Comparison of ENCODE assay signal across 18 cellular contexts in the genomic region with DNA sequence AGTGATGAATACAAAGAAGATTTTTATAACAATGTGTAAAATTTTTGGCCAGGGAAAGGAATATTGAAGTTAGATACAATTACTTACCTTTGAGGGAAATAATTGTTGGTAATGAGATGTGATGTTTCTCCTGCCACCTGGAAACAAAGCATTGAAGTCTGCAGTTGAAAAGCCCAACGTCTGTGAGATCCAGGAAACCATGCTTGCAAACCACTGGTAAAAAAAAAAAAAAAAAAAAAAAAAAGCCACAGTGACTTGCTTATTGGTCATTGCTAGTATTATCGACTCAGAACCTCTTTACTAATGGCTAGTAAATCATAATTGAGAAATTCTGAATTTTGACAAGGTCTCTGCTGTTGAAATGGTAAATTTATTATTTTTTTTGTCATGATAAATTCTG. TPM values are rescaled to one million over a fixed set of nuclear protein-coding genes. Genes with fewer than 3 reads are reported as not detected.
DNase-seq lines count a peak whose midpoint lies in the region; TF ChIP-seq lines count a peak whose summit lies in the region.
"Had no signal": no experiment of that assay in that cellular context is flagged by ENCODE, and none has a peak within 500 bp of the region (broad histone marks: within the 10 kb centered on the region; RNA-seq: fewer than 3 reads in every experiment).

No MANE protein-coding gene starts in this region.

- peaks cover 63% of the 10 kb centered on the region for H3K4me1 Mint-ChIP-seq in activated T-cell treated with anti-CD3 and anti-CD28 coated beads, Interleukin-2, amount 50 U/mL, for 24 hours (ENCODE audit: low read depth)
- peaks cover 17 to 36% (median 35%) of the 10 kb centered on the region in 3 donors for H3K4me1 Mint-ChIP-seq in IgD-negative memory B cell
- H3K4me1 Mint-ChIP-seq in activated CD4-positive, alpha-beta memory T cell treated with anti-CD3 and anti-CD28 coated beads, Interleukin-2, amount 10 ng/mL, durations not matched to agents 7 days and 5 days, result peaks cover 61% of the 10 kb centered on the region

- no peaks in the 10 kb centered on the region for H3K9me3 Mint-ChIP-seq in activated T-cell treated with anti-CD3 and anti-CD28 coated beads, Interleukin-2, amount 50 U/mL, for 24 hours
- H3K9me3 Mint-ChIP-seq in IgD-negative memory B cell, result no peaks in the 10 kb centered on the region
- no peaks in the 10 kb centered on the region for H3K9me3 Mint-ChIP-seq in activated CD4-positive, alpha-beta memory T cell treated with anti-CD3 and anti-CD28 coated beads, Interleukin-2, amount 10 ng/mL, durations not matched to agents 7 days and 5 days

- peak overlapping the region; percentile 13 for H3K4me2 ChIP-seq in osteoblast (ENCODE audit: insufficient read depth, low read length)

- POLR2A ChIA-PET in activated CD4-positive, alpha-beta memory T cell treated with anti-CD3 and anti-CD28 coated beads, Interleukin-2, amount 10 ng/mL, durations not matched to agents 7 days and 5 days (lab: Charles Lee), result interaction anchor here (0.7 to 2.8 kb wide), 3 partner anchors 17 to 129 kb away, joined by 3 to 12 read pairs (median 4); no protein-coding TSS in a partner anchor

- DNase-seq in activated T-cell treated with anti-CD3 and anti-CD28 coated beads, Interleukin-2, amount 50 U/mL, for 24 hours, result no peak
- DNase-seq in activated T-cell treated with anti-CD3 and anti-CD28 coated beads, Interleukin-2, amount 50 U/mL, for 48 hours, result no peak
- no peak for DNase-seq in activated CD4-positive, alpha-beta memory T cell treated with anti-CD3 and anti-CD28 coated beads, Interleukin-2, amount 10 ng/mL, durations not matched to agents 7 days and 5 days
- DNase-seq in osteoblast (ENCODE audit: insufficient read length, low spot score, missing footprints) (no peak), transverse colon (no peak), dedifferentiated amniotic fluid mesenchymal stem cell (ENCODE audit: extremely low spot score) (no peak), coronary artery (ENCODE audit: low spot score) (no peak)
- DNase-seq: body of pancreas, foreskin melanocyte, GOT3, MG63, mucosa of descending colon, NCI-H2081, NCI-H82, posterior cingulate gyrus, SHP77 treated with DMSO at 0.1 percent for 48 hours, upper lobe of left lung had no signal

- H3K4me3 Mint-ChIP-seq in activated T-cell treated with anti-CD3 and anti-CD28 coated beads, Interleukin-2, amount 50 U/mL, for 24 hours, result peak overlapping the region; percentile 77
- H3K4me3 Mint-ChIP-seq in IgD-negative memory B cell, result peak overlapping the region; percentile 71 to 95 (median 84)
- H3K4me3 Mint-ChIP-seq in activated CD4-positive, alpha-beta memory T cell treated with anti-CD3 and anti-CD28 coated beads, Interleukin-2, amount 10 ng/mL, durations not matched to agents 7 days and 5 days, result peak overlapping the region; percentile 70

- H3K9me3 ChIP-seq in osteoblast (ENCODE audit: low read depth, low read length) (no peaks in the 10 kb centered on the region), transverse colon (no peaks in the 10 kb centered on the region)
- H3K9me3 ChIP-seq: body of pancreas, MG63, mucosa of descending colon, upper lobe of left lung had no signal

- in situ Hi-C loops in transverse colon (cut with MboI; ENCODE audit: low pct_ligation_motif_present in 1 of 4, low pct_unique_long_range_greater_than_20kb in 1 of 4, low sequenced_read_pairs in 3 of 4), result no loop called here

- H3K27ac Mint-ChIP-seq in activated T-cell treated with anti-CD3 and anti-CD28 coated beads, Interleukin-2, amount 50 U/mL, for 24 hours, result peak overlapping the region; percentile 91
- H3K27ac Mint-ChIP-seq in IgD-negative memory B cell, result peak overlapping the region; percentile 51 to 100 (median 82)
- peak overlapping the region; percentile 78 for H3K27ac Mint-ChIP-seq in activated CD4-positive, alpha-beta memory T cell treated with anti-CD3 and anti-CD28 coated beads, Interleukin-2, amount 10 ng/mL, durations not matched to agents 7 days and 5 days

- no peaks in the 10 kb centered on the region for H3K27me3 ChIP-seq in osteoblast (ENCODE audit: insufficient read depth, low read length)
- H3K27me3 ChIP-seq in transverse colon, result no peaks in the 10 kb centered on the region
- H3K27me3 ChIP-seq: body of pancreas, MG63, upper lobe of left lung had no signal

- WGBS in transverse colon (ENCODE audit: low coverage in 1 of 2), 2 donors, result 46 to 63% methylated on average over 2 of the region's 2 CpGs

- H3K79me2 ChIP-seq in osteoblast (ENCODE audit: insufficient read depth, low read length), result no peaks in the 10 kb centered on the region

- H2AFZ ChIP-seq in osteoblast (ENCODE audit: low read length), result peak overlapping the region; percentile 57

- H3K4me1 ChIP-seq in osteoblast (ENCODE audit: insufficient read depth, low read length) (peaks cover 27% of the 10 kb centered on the region), transverse colon (peaks cover 0 to 41% (median 8%) of the 10 kb centered on the region in 4 donors)

- H3K4me3 ChIP-seq in osteoblast (ENCODE audit: insufficient read depth, low read length), result no peak overlapping the region
- H3K4me3 ChIP-seq in transverse colon, result no peak overlapping the region
- H3K4me3 ChIP-seq in coronary artery, result no peak overlapping the region
- H3K4me3 ChIP-seq: body of pancreas, MG63, mucosa of descending colon, upper lobe of left lung had no signal

- peak overlapping the region; percentile 36 for H3K27ac ChIP-seq in osteoblast (ENCODE audit: low read depth, low read length)
- peak overlapping the region in 1 of 4 donors; percentile 89 for H3K27ac ChIP-seq in transverse colon
- H3K27ac ChIP-seq in coronary artery, result no peak overlapping the region
- H3K27ac ChIP-seq: upper lobe of left lung had no signal

- H4K20me1 ChIP-seq in osteoblast (ENCODE audit: insufficient read depth, low read length), result no peaks in the 10 kb centered on the region

- intact Hi-C loops in transverse colon (cut with DNase I; ENCODE audit: low total_unique reads), result no loop called here

- TF ChIP-seq CTCF in osteoblast (IDR thresholded peaks at IDR 0.05; ENCODE audit: extremely low read depth, low read depth, low read length) (no peak), transverse colon (IDR thresholded peaks at IDR 0.05) (no peak), coronary artery (IDR thresholded peaks at IDR 0.05) (no peak)

- H3K36me3 ChIP-seq in osteoblast (ENCODE audit: insufficient read depth, low read length) (no peaks in the 10 kb centered on the region), transverse colon (peaks cover 0 to 6% (median 2%) of the 10 kb centered on the region in 4 donors)
- H3K36me3 ChIP-seq: MG63 had no signal

- no peak for TF ChIP-seq POLR2A in transverse colon (IDR thresholded peaks at IDR 0.05)

- H3K27me3 Mint-ChIP-seq in activated T-cell treated with anti-CD3 and anti-CD28 coated beads, Interleukin-2, amount 50 U/mL, for 24 hours, result no peaks in the 10 kb centered on the region
- no peaks in the 10 kb centered on the region for H3K27me3 Mint-ChIP-seq in IgD-negative memory B cell
- H3K27me3 Mint-ChIP-seq in activated CD4-positive, alpha-beta memory T cell treated with anti-CD3 and anti-CD28 coated beads, Interleukin-2, amount 10 ng/mL, durations not matched to agents 7 days and 5 days, result no peaks in the 10 kb centered on the region

- CTCF ChIA-PET in activated CD4-positive, alpha-beta memory T cell treated with anti-CD3 and anti-CD28 coated beads, Interleukin-2, amount 10 ng/mL, durations not matched to agents 7 days and 5 days (lab: Charles Lee), result interaction anchor here (0.6 to 15.8 kb wide), 7 partner anchors 13 to 129 kb away, joined by 3 to 158 read pairs (median 3); no protein-coding TSS in a partner anchor

- no peak for TF ChIP-seq EP300 in transverse colon (IDR thresholded peaks at IDR 0.05; ENCODE audit: low read depth)

- H3K36me3 Mint-ChIP-seq in activated T-cell treated with anti-CD3 and anti-CD28 coated beads, Interleukin-2, amount 50 U/mL, for 24 hours (ENCODE audit: low read depth), result peaks cover 87% of the 10 kb centered on the region
- peaks cover 8% of the 10 kb centered on the region for H3K36me3 Mint-ChIP-seq in IgD-negative memory B cell
- peaks cover 66% of the 10 kb centered on the region for H3K36me3 Mint-ChIP-seq in activated CD4-positive, alpha-beta memory T cell treated with anti-CD3 and anti-CD28 coated beads, Interleukin-2, amount 10 ng/mL, durations not matched to agents 7 days and 5 days (ENCODE audit: low read depth)

RNA-seq across cellular contexts. Expression of a gene that starts 5.3 kb away (rescaled TPM):
- polyA plus RNA-seq in IgD-negative memory B cell, result 158 TPM
- total RNA-seq in activated CD4-positive, alpha-beta memory T cell treated with anti-CD3 and anti-CD28 coated beads, Interleukin-2, amount 10 ng/mL, durations not matched to agents 7 days and 5 days, result 10 to 100 TPM; 79.0 to 80.0 TPM
- total RNA-seq in osteoblast, result 1.2 and 1.8 TPM in 2 replicates
- total RNA-seq in transverse colon, result 10 to 100 TPM in 3 of 4 donors, 1 to 10 TPM in 1; 2.2 to 57.8 (median 53.0) TPM

RNA-seq across cellular contexts. Expression of a gene that starts 24.5 kb away (rescaled TPM):
- polyA plus RNA-seq in IgD-negative memory B cell, result 28.4 TPM
- 10 to 100 TPM; 36.0 to 39.7 TPM for total RNA-seq in activated CD4-positive, alpha-beta memory T cell treated with anti-CD3 and anti-CD28 coated beads, Interleukin-2, amount 10 ng/mL, durations not matched to agents 7 days and 5 days
- total RNA-seq in osteoblast, result 74.6 and 76.0 TPM in 2 replicates
- total RNA-seq in transverse colon, result 10 to 100 TPM; 66.5 to 95.9 (median 73.2) TPM
